Comparison of ENCODE assay signal across 14 cellular contexts in the genomic region with DNA sequence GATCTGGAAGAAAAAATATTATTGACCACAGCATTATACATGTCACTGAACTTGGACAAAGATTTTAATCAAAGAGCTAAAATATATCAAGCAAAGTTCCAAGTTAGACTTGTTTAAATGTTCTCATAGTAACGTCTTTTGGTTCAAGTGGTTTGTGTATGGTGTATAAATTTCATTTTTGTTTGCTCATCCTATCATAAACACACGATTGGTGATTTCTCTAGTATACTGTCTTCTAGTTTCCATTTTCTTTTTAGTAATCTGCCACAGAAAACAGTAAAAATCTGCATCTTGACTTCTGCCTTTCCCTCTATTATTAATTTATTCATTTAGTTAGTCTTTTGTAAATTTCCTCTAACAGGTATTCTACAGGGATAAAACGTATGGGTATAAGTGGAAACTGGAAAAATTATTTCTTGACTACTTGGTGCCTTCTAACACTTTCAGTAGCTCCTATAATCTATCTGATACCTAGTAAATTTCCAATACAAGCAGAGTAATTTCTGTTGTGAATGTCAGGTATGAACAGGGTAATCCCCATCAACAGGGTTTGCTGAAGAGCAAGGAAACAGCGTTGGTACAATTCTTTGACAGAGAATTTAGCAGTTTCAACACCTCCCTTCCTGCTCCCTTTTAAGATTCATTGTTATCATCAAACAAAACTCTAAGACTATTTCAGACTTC.
DNase-seq lines count a peak whose midpoint lies in the region; ATAC-seq, FAIRE-seq and TF ChIP-seq lines count a peak whose summit lies in the region.
"Had no signal": no experiment of that assay in that cellular context is flagged by ENCODE, and none has a peak within 500 bp of the region (broad histone marks: within the 10 kb centered on the region; RNA-seq: fewer than 3 reads in every experiment).

No MANE protein-coding gene starts in this region.

- ATAC-seq in heart right ventricle (peak in 1 of 8 donors; percentile 42), HG03354 (IDR thresholded peaks at IDR 0.05; ENCODE audit: poor library complexity, severe bottlenecking, unreplicated experiment) (peak; percentile 47), GM12878 (peak; percentile 50)
- ATAC-seq: gastrocnemius medialis; stimulated activated memory B cell treated with anti-CD40 and anti-IgM and Interleukin-4, amounts not matched to agents 10 μg/mL and 1 μg/mL and 100 μg/mL, for 72 hours had no signal

- POLR2A ChIA-PET in GM12878 (lab: Charles Lee) = interaction anchor here (1.1 to 1.2 kb wide), 2 partner anchors 11 to 15 kb away, joined by 3 read pairs; no protein-coding TSS in a partner anchor

- in situ Hi-C loops in GM12878 (cut with MboI) = no loop called here

- SMC1A ChIA-PET in GM12878 (lab: Charles Lee; ENCODE audit: uncharacterized antibody, unreplicated experiment) = interaction anchor here (0.6 to 4.4 kb wide), 9 partner anchors 9 to 204 kb away, joined by 3 to 40 read pairs (median 5); no protein-coding TSS in a partner anchor

- H3K79me2 ChIP-seq in GM12878 (ENCODE audit: control insufficient read depth, insufficient read depth, low read length) (no peaks in the 10 kb centered on the region; the same call in 1 of the 2 replicates), Karpas-422 (ENCODE audit: low read length) (peaks cover 85% of the 10 kb centered on the region)

- no peaks in the 10 kb centered on the region for H3K27me3 ChIP-seq in heart right ventricle
- H3K27me3 ChIP-seq in right atrium auricular region = no peaks in the 10 kb centered on the region
- H3K27me3 ChIP-seq in GM12878 (replicated peaks in 1 of 2; ENCODE audit: control insufficient read depth in 2 of 2, insufficient read depth in 2 of 2, low read length in 1 of 2) = no peaks in the 10 kb centered on the region
- no peaks in the 10 kb centered on the region for H3K27me3 ChIP-seq in subcutaneous abdominal adipose tissue (ENCODE audit: control insufficient read depth in 5 of 5, insufficient read depth in 4 of 5, low read length in 5 of 5)
- no peaks in the 10 kb centered on the region for H3K27me3 ChIP-seq in Karpas-422 (ENCODE audit: low read length)
- H3K27me3 ChIP-seq: adrenal gland, gastrocnemius medialis, neutrophil, vagina had no signal

- H3K9me3 ChIP-seq in heart right ventricle (no peaks in the 10 kb centered on the region), right atrium auricular region (no peaks in the 10 kb centered on the region), GM12878 (replicated peaks; ENCODE audit: control insufficient read depth, insufficient read depth, low read length) (no peaks in the 10 kb centered on the region; the same call in 2 of the 3 replicates), subcutaneous abdominal adipose tissue (ENCODE audit: control insufficient read depth in 5 of 5, low read length in 5 of 5) (no peaks in the 10 kb centered on the region), Karpas-422 (ENCODE audit: low read length) (no peaks in the 10 kb centered on the region)
- H3K9me3 ChIP-seq: adrenal gland, gastrocnemius medialis, neutrophil, vagina had no signal

- no peak for TF ChIP-seq RAD21 in GM12878 (IDR thresholded peaks at IDR 0.05; ENCODE audit: insufficient read depth, low read depth, low read length)

- H4K20me1 ChIP-seq in GM12878 (ENCODE audit: control insufficient read depth, insufficient read depth) (no peaks in the 10 kb centered on the region), Karpas-422 (ENCODE audit: insufficient read depth, low read depth, low read length) (no peaks in the 10 kb centered on the region)

- CTCF ChIA-PET in GM12878 (lab: Yijun Ruan, JAX) = interaction anchor here (0.7 to 2.7 kb wide), 4 partner anchors 9 to 336 kb away, joined by 3 to 9 read pairs (median 4); no protein-coding TSS in a partner anchor

- no peak for DNase-seq in heart right ventricle
- DNase-seq in right atrium auricular region (ENCODE audit: low spot score) = no peak
- no peak for DNase-seq in GM12878 (ENCODE audit: low read depth, low spot score)
- DNase-seq in Karpas-422 = no peak
- no peak for DNase-seq in activated effector memory CD4-positive, alpha-beta T cell treated with anti-CD3 and anti-CD28 coated beads, Interleukin-2, amount 50 U/mL, for 16 hours
- DNase-seq in SIG-M5 treated with dmso at 0.1 percent for 504 hours (lab: John Stamatoyannopoulos, UW; ENCODE audit: unreplicated experiment) = no peak
- DNase-seq: adrenal gland, gastrocnemius medialis, mesenchymal stem cell had no signal

- H3K4me1 ChIP-seq in heart right ventricle (peaks cover 0 to 54% (median 21%) of the 10 kb centered on the region in 9 donors), right atrium auricular region (no peaks in the 10 kb centered on the region), GM12878 (ENCODE audit: control insufficient read depth, insufficient read depth, low read length) (peaks cover 2% of the 10 kb centered on the region; the same call in 1 of the 2 replicates), subcutaneous abdominal adipose tissue (ENCODE audit: control insufficient read depth in 5 of 5, insufficient read depth in 5 of 5, low read length in 5 of 5) (peaks cover 0 to 21% (median 9%) of the 10 kb centered on the region in 5 donors), Karpas-422 (ENCODE audit: low read length) (peaks cover 21% of the 10 kb centered on the region)
- H3K4me1 ChIP-seq: adrenal gland, vagina had no signal

- TF ChIP-seq POLR2A in GM12878 (IDR thresholded peaks at IDR 0.05; ENCODE audit: low read depth, low read length) = no peak

- no peaks in the 10 kb centered on the region for H3K9me2 ChIP-seq in Karpas-422 (replicated peaks; ENCODE audit: insufficient read depth, low read length)

- H3K9ac ChIP-seq in GM12878 (ENCODE audit: control insufficient read depth, insufficient read depth, low read length) = no peak overlapping the region
- no peak overlapping the region for H3K9ac ChIP-seq in subcutaneous abdominal adipose tissue (ENCODE audit: low read length in 5 of 5)
- no peak overlapping the region for H3K9ac ChIP-seq in Karpas-422 (ENCODE audit: low read length)

- H3K36me3 ChIP-seq in heart right ventricle (no peaks in the 10 kb centered on the region), right atrium auricular region (no peaks in the 10 kb centered on the region), GM12878 (ENCODE audit: control insufficient read depth in 2 of 2, insufficient read depth in 2 of 2, low read length in 1 of 2) (no peaks in the 10 kb centered on the region), subcutaneous abdominal adipose tissue (ENCODE audit: control insufficient read depth in 5 of 5, insufficient read depth in 5 of 5, low read length in 5 of 5) (no peaks in the 10 kb centered on the region), Karpas-422 (ENCODE audit: insufficient read depth, low read length) (no peaks in the 10 kb centered on the region)
- H3K36me3 ChIP-seq: adrenal gland, gastrocnemius medialis, neutrophil, vagina had no signal

- TF ChIP-seq CTCF in heart right ventricle (IDR thresholded peaks at IDR 0.05) (no peak), right atrium auricular region (IDR thresholded peaks at IDR 0.05) (no peak), GM12878 (IDR thresholded peaks at IDR 0.05 in 2 of 3, conservative IDR thresholded peaks at IDR 0.05 in 1 of 3; ENCODE audit: control insufficient read depth in 2 of 3, extremely low read depth in 1 of 3, insufficient read depth in 1 of 3, low read depth in 3 of 3, low read length in 3 of 3) (no peak)

- intact Hi-C loops in heart right ventricle (cut with DNase I) = no loop called here
- intact Hi-C loops in GM12878 (cut with micrococcal nuclease; ENCODE audit: unreplicated experiment) = no loop called here

- no TSS peak for BruUV-seq in GM12878 (replicated peaks; lab: Mats Ljungman, UMichigan)

- H3K27ac ChIP-seq in heart right ventricle (peak overlapping the region in 7 of 10 donors; percentile 4 to 45 (median 19)), right atrium auricular region (no peak overlapping the region), GM12878 (ENCODE audit: control insufficient read depth, insufficient read depth) (no peak overlapping the region), subcutaneous abdominal adipose tissue (ENCODE audit: low read depth, low read length) (peak overlapping the region; percentile 9), Karpas-422 (ENCODE audit: low read length) (no peak overlapping the region)
- H3K27ac ChIP-seq: adrenal gland, neutrophil, vagina had no signal

- peak overlapping the region; percentile 1; the same call in 1 of the 2 replicates for H2AFZ ChIP-seq in GM12878 (ENCODE audit: control insufficient read depth, low read depth, low read length)
- H2AFZ ChIP-seq in Karpas-422 (ENCODE audit: low read length) = no peak overlapping the region

- H3K4me3 ChIP-seq in heart right ventricle (no peak overlapping the region), right atrium auricular region (no peak overlapping the region), GM12878 (no peak overlapping the region), subcutaneous abdominal adipose tissue (ENCODE audit: low read depth in 1 of 5, low read length in 5 of 5) (no peak overlapping the region), Karpas-422 (ENCODE audit: low read length) (no peak overlapping the region)
- H3K4me3 ChIP-seq: adrenal gland, gastrocnemius medialis, vagina had no signal

- whole genome bisulfite sequencing in heart right ventricle, 2 donors = 78 to 80% methylated on average over 4 of the region's 4 CpGs
- WGBS in GM12878 (ENCODE audit: insufficient coverage, insufficient replicate concordance, low lambda C conversion rate, missing lambda C conversion rate) = 23% methylated on average over 4 of the region's 4 CpGs

- H3K4me2 ChIP-seq in GM12878 (ENCODE audit: control insufficient read depth, insufficient read depth) = peak overlapping the region; percentile 2; the same call in 1 of the 2 replicates
- H3K4me2 ChIP-seq in Karpas-422 (ENCODE audit: low read depth, low read length, poor library complexity, severe bottlenecking) = no peak overlapping the region

- FAIRE-seq in GM12878 (lab: Jason Lieb, UNC) = no peak

- TF ChIP-seq EP300 in GM12878 (IDR thresholded peaks at IDR 0.05; ENCODE audit: borderline replicate concordance in 1 of 2, control insufficient read depth in 1 of 2, low read depth in 2 of 2, low read length in 2 of 2) = no peak

- RAD21 ChIA-PET in GM12878 (lab: Charles Lee; ENCODE audit: unreplicated experiment) = interaction anchor here (1.2 to 2.1 kb wide), 4 partner anchors 11 to 29 kb away, joined by 4 to 7 read pairs (median 6); no protein-coding TSS in a partner anchor

TF ChIP-seq in GM12878, 131 proteins besides CTCF, POLR2A, EP300 and RAD21 (continues in another document):
- TF ChIP-seq NRF1 (conservative IDR thresholded peaks at IDR 0.05; ENCODE audit: low read depth, low read length) = no peak

Comparison
In these comparisons a context has a peak if more than half of its experiments do, and no peak if none do; other contexts are left out.
1. H3K27ac ChIP-seq: peak in heart right ventricle (7 of 10) and subcutaneous abdominal adipose tissue (single experiment); none in right atrium auricular region (0 of 2), GM12878 (single experiment) and Karpas-422 (single experiment).